Comparison of ENCODE assay signal across 26 cellular contexts in genomic region chr3:12318758-12319621, GRCh38. TPM values are rescaled to one million over a fixed set of nuclear protein-coding genes. Genes with fewer than 3 reads are reported as not detected.
DNase-seq lines count a peak whose midpoint lies in the region; ATAC-seq and TF ChIP-seq lines count a peak whose summit lies in the region.
"Had no signal": no experiment of that assay in that cellular context is flagged by ENCODE, and none has a peak within 500 bp of the region (broad histone marks: within the 10 kb centered on the region; RNA-seq: fewer than 3 reads in every experiment).

No MANE protein-coding gene starts in this region.

- H3K27me3 ChIP-seq in BLaER1 treated with 17β-estradiol and CSF1 and Interleukin-3, amounts not matched to agents 10 nM and 100 nM: no peaks in the 10 kb centered on the region
- H3K27me3 ChIP-seq in psoas muscle (ENCODE audit: insufficient read depth in 3 of 3, low read length in 2 of 3): peaks cover 0 to 9% (median 3%) of the 10 kb centered on the region in 3 donors

- H3K4me1 Mint-ChIP-seq in type B pancreatic cell (ENCODE audit: unreplicated experiment): peaks cover 13% of the 10 kb centered on the region
- H3K4me1 Mint-ChIP-seq: H9, WTC11 had no signal

- peak; percentile 66 for DNase-seq in amniotic epithelial cell (ENCODE audit: low read depth)
- peak; percentile 55 for DNase-seq in glomerular endothelial cell (ENCODE audit: extremely low read depth, low read depth, low spot score)
- DNase-seq in psoas muscle: no peak
- DNase-seq in stimulated activated CD4-positive, alpha-beta T cell treated with anti-CD3 and anti-CD28 coated beads, Interleukin-2, amount 100 ng/mL, for 24 hours: no peak
- no peak for DNase-seq in LoVo (ENCODE audit: low spot score)
- DNase-seq in type B pancreatic cell (ENCODE audit: extremely low spot score, unreplicated experiment): no peak
- DNase-seq in SHP77 (lab: John Stamatoyannopoulos, UW): no peak
- DNase-seq: ACHN; activated effector memory CD4-positive, alpha-beta T cell treated with Interleukin-2 at 50 U/mL for 16 hours; C1 segment of cervical spinal cord; Calu3; foreskin fibroblast; H9; hippocampal formation; islet precursor cell; mammary epithelial cell; MM.1S; NCI-H1417 treated with DMSO at 0.1 percent for 48 hours; NCI-H526; T1000 had no signal

- no peak for ATAC-seq in psoas muscle
- ATAC-seq: K562, WTC11 had no signal

- peaks cover 4% of the 10 kb centered on the region for H3K9me3 Mint-ChIP-seq in type B pancreatic cell
- H3K9me3 Mint-ChIP-seq: H9; stimulated activated naive CD8-positive, alpha-beta T cell treated with anti-CD3 and anti-CD28 coated beads, Interleukin-15, Interleukin-2, amounts not matched to agents 100 ng/mL and 50 ng/mL, for 24 hours; WTC11 had no signal

- TF ChIP-seq CTCF in psoas muscle (IDR thresholded peaks at IDR 0.05) (no peak), type B pancreatic cell (conservative IDR thresholded peaks at IDR 0.05) (no peak)

- peaks cover 3% of the 10 kb centered on the region for H3K27me3 Mint-ChIP-seq in type B pancreatic cell

- 51 to 53% (median 52%) methylated on average over 5 of the region's 5 CpGs for WGBS in psoas muscle, 3 donors

- H3K4me3 ChIP-seq in BLaER1 treated with 17β-estradiol and CSF1 and Interleukin-3, amounts not matched to agents 10 nM and 100 nM: no peak overlapping the region
- H3K4me3 ChIP-seq in psoas muscle: no peak overlapping the region
- H3K4me3 ChIP-seq: K562 had no signal

- H3K27ac ChIP-seq in BLaER1 treated with 17β-estradiol and CSF1 and Interleukin-3, amounts not matched to agents 10 nM and 100 nM: no peak overlapping the region
- peak overlapping the region; percentile 56 for H3K27ac ChIP-seq in psoas muscle
- H3K27ac ChIP-seq: neutrophil, RWPE1 had no signal

- H3K9ac ChIP-seq in BLaER1 treated with 17β-estradiol and CSF1 and Interleukin-3, amounts not matched to agents 10 nM and 100 nM: no peak overlapping the region

- H3K36me3 ChIP-seq in BLaER1 treated with 17β-estradiol and CSF1 and Interleukin-3, amounts not matched to agents 10 nM and 100 nM: peaks cover 0 to 34% (median 0%) of the 10 kb centered on the region in 11 experiments; a peak in 5 of 22 replicates
- no peaks in the 10 kb centered on the region for H3K36me3 ChIP-seq in psoas muscle (ENCODE audit: insufficient read depth in 1 of 2, low read depth in 1 of 2)
- H3K36me3 ChIP-seq: neutrophil had no signal

- H3K4me1 ChIP-seq in BLaER1 treated with 17β-estradiol and CSF1 and Interleukin-3, amounts not matched to agents 10 nM and 100 nM: peaks cover 0 to 36% (median 10%) of the 10 kb centered on the region in 10 experiments; a peak in 16 of 20 replicates
- H3K4me1 ChIP-seq in psoas muscle: no peaks in the 10 kb centered on the region

- H3K4me2 ChIP-seq in BLaER1 treated with 17β-estradiol and CSF1 and Interleukin-3, amounts not matched to agents 10 nM and 100 nM: peak overlapping the region; percentile 14 to 47 (median 21); a peak in 11 of 22 replicates

- H3K36me3 Mint-ChIP-seq in type B pancreatic cell: no peaks in the 10 kb centered on the region
- H3K36me3 Mint-ChIP-seq: WTC11 had no signal

- H3K9me3 ChIP-seq in BLaER1 treated with 17β-estradiol and CSF1 and Interleukin-3, amounts not matched to agents 10 nM and 100 nM (replicated peaks in 1 of 11): no peaks in the 10 kb centered on the region
- no peaks in the 10 kb centered on the region for H3K9me3 ChIP-seq in psoas muscle
- H3K9me3 ChIP-seq: neutrophil had no signal

- intact Hi-C loops in psoas muscle (cut with DNase I): no loop called here

- H3K4me3 Mint-ChIP-seq in type B pancreatic cell: no peak overlapping the region
- H3K4me3 Mint-ChIP-seq: H9; stimulated activated naive CD8-positive, alpha-beta T cell treated with anti-CD3 and anti-CD28 coated beads, Interleukin-15, Interleukin-2, amounts not matched to agents 100 ng/mL and 50 ng/mL, for 24 hours; WTC11 had no signal

- H4K20me1 ChIP-seq in BLaER1 treated with 17β-estradiol and CSF1 and Interleukin-3, amounts not matched to agents 10 nM and 100 nM: no peaks in the 10 kb centered on the region

- H3K27ac Mint-ChIP-seq in type B pancreatic cell: no peak overlapping the region
- H3K27ac Mint-ChIP-seq: H9; stimulated activated naive CD8-positive, alpha-beta T cell treated with anti-CD3 and anti-CD28 coated beads, Interleukin-15, Interleukin-2, amounts not matched to agents 100 ng/mL and 50 ng/mL, for 24 hours; WTC11 had no signal

RNA-seq across cellular contexts. Expression of gene PPARG, which starts 30.1 kb away (rescaled TPM):
- 6.6 and 8.5 TPM in 2 replicates for total RNA-seq in glomerular endothelial cell
- 1 to 10 TPM; 3.6 to 6.8 (median 5.1) TPM for total RNA-seq in psoas muscle
- polyA plus RNA-seq in psoas muscle: 1 to 10 TPM; 3.1 to 5.1 (median 3.5) TPM
- 21.5 and 28.8 TPM in 2 replicates for total RNA-seq in type B pancreatic cell (ENCODE audit: low replicate concordance)
- total RNA-seq: K562 had no signal
- polyA plus RNA-seq: K562 had no signal

Comparison
In these comparisons a context has a peak if more than half of its experiments do, and no peak if none do; other contexts are left out.
1. DNase-seq: peak in amniotic epithelial cell (single experiment) and glomerular endothelial cell (single experiment); none in psoas muscle (0 of 2), stimulated activated CD4-positive, alpha-beta T cell treated with anti-CD3 and anti-CD28 coated beads, Interleukin-2, amount 100 ng/mL, for 24 hours (0 of 2), LoVo (single experiment), type B pancreatic cell (single experiment) and SHP77 (0 of 2).